In the genomic region with DNA sequence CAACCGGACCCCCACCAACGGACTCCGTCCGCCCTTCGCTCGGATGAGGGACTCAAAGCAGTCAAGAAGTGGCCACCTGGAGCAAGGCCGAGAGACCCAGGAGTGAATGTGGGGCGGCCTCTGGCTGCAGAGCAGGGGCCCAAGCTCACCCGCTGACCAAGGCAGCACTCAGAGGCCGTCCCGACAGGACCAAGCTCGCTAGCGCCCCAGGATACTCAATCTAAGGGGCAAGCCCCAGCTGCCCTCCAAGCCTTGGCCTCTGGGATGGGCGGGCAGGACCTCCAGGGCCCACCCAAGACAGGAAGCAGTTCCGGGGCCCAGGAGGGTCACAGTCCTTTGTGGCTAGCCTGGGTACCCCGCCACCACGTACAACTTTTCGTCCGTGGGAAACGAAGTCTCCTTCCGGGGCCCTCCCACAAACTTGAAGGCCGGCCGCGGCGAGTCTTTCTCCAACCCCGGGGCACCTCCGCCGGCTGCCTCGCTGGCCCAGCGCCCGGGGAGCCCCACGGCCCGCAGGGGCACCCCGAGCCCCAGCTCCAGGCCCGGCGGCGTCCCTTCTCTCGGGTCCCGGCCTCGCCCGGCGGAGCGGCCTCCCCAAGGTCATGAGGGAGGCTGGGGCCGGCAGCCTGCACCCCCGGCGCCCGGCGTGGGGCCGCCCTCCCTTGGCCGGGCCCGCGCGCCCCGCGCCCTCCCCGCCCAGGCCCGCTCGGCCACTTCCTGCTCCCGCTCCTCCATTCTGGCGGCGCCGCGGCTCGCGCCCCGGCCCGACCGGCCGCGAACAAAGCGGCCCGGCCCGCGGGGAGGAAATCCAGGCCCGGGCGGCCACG, we compare ENCODE assay signal across 8 cellular contexts. TPM values are rescaled to one million over a fixed set of nuclear protein-coding genes. Genes with fewer than 3 reads are reported as not detected.
DNase-seq lines count a peak whose midpoint lies in the region; ATAC-seq and TF ChIP-seq lines count a peak whose summit lies in the region.

No MANE protein-coding gene starts in this region.

- H3K27ac ChIP-seq in parathyroid adenoma: no peak overlapping the region

- no peaks in the 10 kb centered on the region for H3K36me3 ChIP-seq in parathyroid adenoma (ENCODE audit: control insufficient read depth, insufficient read depth, low read length)

- H3K27me3 ChIP-seq in parathyroid adenoma (ENCODE audit: control insufficient read depth, insufficient read depth, low read length): no peaks in the 10 kb centered on the region

- H2AFZ ChIP-seq in parathyroid adenoma: peak overlapping the region; percentile 19

- peaks cover 42% of the 10 kb centered on the region for H3K4me1 Mint-ChIP-seq in activated CD8-positive, alpha-beta T cell treated with anti-CD3 and anti-CD28 coated beads, Interleukin-2, amount 10 ng/mL, durations not matched to agents 7 days and 5 days (ENCODE audit: low read depth)

- no peaks in the 10 kb centered on the region for H3K9me3 Mint-ChIP-seq in activated CD8-positive, alpha-beta T cell treated with anti-CD3 and anti-CD28 coated beads, Interleukin-2, amount 10 ng/mL, durations not matched to agents 7 days and 5 days (ENCODE audit: insufficient read depth)

- peak overlapping the region; percentile 73 for H3K9ac ChIP-seq in parathyroid adenoma

- peaks cover 10% of the 10 kb centered on the region for H3K27me3 Mint-ChIP-seq in activated CD8-positive, alpha-beta T cell treated with anti-CD3 and anti-CD28 coated beads, Interleukin-2, amount 10 ng/mL, durations not matched to agents 7 days and 5 days (ENCODE audit: low read depth)

- H3K4me3 ChIP-seq in parathyroid adenoma (ENCODE audit: low read depth, low read length): peak overlapping the region; percentile 66

- CTCF ChIA-PET in activated CD8-positive, alpha-beta T cell treated with anti-CD3 and anti-CD28 coated beads, Interleukin-2, amount 10 ng/mL, durations not matched to agents 7 days and 5 days (lab: Charles Lee): interaction anchor here (1.2 to 2.2 kb wide), 3 partner anchors 24 to 31 kb away, joined by 6 to 9 read pairs (median 7); no protein-coding TSS in a partner anchor

- peaks cover 47% of the 10 kb centered on the region for H3K79me2 ChIP-seq in parathyroid adenoma

- POLR2A ChIA-PET in activated CD8-positive, alpha-beta T cell treated with anti-CD3 and anti-CD28 coated beads, Interleukin-2, amount 10 ng/mL, durations not matched to agents 7 days and 5 days (lab: Charles Lee): interaction anchor here (1.0 kb wide), 2 partner anchors 42 kb away, joined by 3 to 4 read pairs; a partner anchor contains a TSS

- H3K4me3 Mint-ChIP-seq in activated CD8-positive, alpha-beta T cell treated with anti-CD3 and anti-CD28 coated beads, Interleukin-2, amount 10 ng/mL, durations not matched to agents 7 days and 5 days: peak overlapping the region; percentile 94

- H3K27ac Mint-ChIP-seq in activated CD8-positive, alpha-beta T cell treated with anti-CD3 and anti-CD28 coated beads, Interleukin-2, amount 10 ng/mL, durations not matched to agents 7 days and 5 days: peak overlapping the region; percentile 82

- no peaks in the 10 kb centered on the region for H3K9me3 ChIP-seq in parathyroid adenoma (ENCODE audit: control insufficient read depth, low read length)

- H3K4me1 ChIP-seq in parathyroid adenoma: peaks cover 19% of the 10 kb centered on the region

- ATAC-seq in HG03175 (IDR thresholded peaks at IDR 0.05; ENCODE audit: unreplicated experiment): peak; percentile 44
- peak; percentile 57 for ATAC-seq in activated CD8-positive, alpha-beta T cell treated with anti-CD3 and anti-CD28 coated beads, Interleukin-2, amount 10 ng/mL, durations not matched to agents 7 days and 5 days

- peaks cover 16% of the 10 kb centered on the region for H3K36me3 Mint-ChIP-seq in activated CD8-positive, alpha-beta T cell treated with anti-CD3 and anti-CD28 coated beads, Interleukin-2, amount 10 ng/mL, durations not matched to agents 7 days and 5 days (ENCODE audit: low read depth)

- no peak for TF ChIP-seq CTCF in parathyroid adenoma (IDR thresholded peaks at IDR 0.05)

- DNase-seq in activated T-cell treated with anti-CD3 and anti-CD28 coated beads for 48 hours (ENCODE audit: low read depth): peak; percentile 31
- DNase-seq in activated T-cell treated with anti-CD3 and anti-CD28 coated beads for 4 hours: no peak
- DNase-seq in activated CD8-positive, alpha-beta T cell treated with anti-CD3 and anti-CD28 coated beads, Interleukin-2, amount 10 ng/mL, durations not matched to agents 7 days and 5 days: peak; percentile 33
- DNase-seq in glomerular visceral epithelial cell (ENCODE audit: extremely low spot score): peak; percentile 42
- no peak for DNase-seq in LoVo (ENCODE audit: low spot score)
- DNase-seq in central memory CD4-positive, alpha-beta T cell: no peak

- peak overlapping the region; percentile 96 for H3K4me2 ChIP-seq in parathyroid adenoma (ENCODE audit: low read length)

RNA-seq across cellular contexts. Expression of a gene that starts 0.7 kb away (rescaled TPM):
- total RNA-seq in activated CD8-positive, alpha-beta T cell treated with anti-CD3 and anti-CD28 coated beads, Interleukin-2, amount 10 ng/mL, durations not matched to agents 7 days and 5 days: 100 to 1,000 TPM; 217 to 222 TPM

RNA-seq across cellular contexts. Expression of a gene that starts 6.0 kb away (rescaled TPM):
- 1 to 10 TPM; 5.3 TPM for total RNA-seq in activated CD8-positive, alpha-beta T cell treated with anti-CD3 and anti-CD28 coated beads, Interleukin-2, amount 10 ng/mL, durations not matched to agents 7 days and 5 days

RNA-seq across cellular contexts. Expression of a gene that starts 41.9 kb away (rescaled TPM):
- total RNA-seq in activated CD8-positive, alpha-beta T cell treated with anti-CD3 and anti-CD28 coated beads, Interleukin-2, amount 10 ng/mL, durations not matched to agents 7 days and 5 days: 100 to 1,000 TPM; 175 to 186 TPM

Comparison
In these comparisons a context has a peak if more than half of its experiments do, and no peak if none do; other contexts are left out.
1. DNase-seq: peak in activated T-cell treated with anti-CD3 and anti-CD28 coated beads for 48 hours (single experiment), activated CD8-positive, alpha-beta T cell treated with anti-CD3 and anti-CD28 coated beads, Interleukin-2, amount 10 ng/mL, durations not matched to agents 7 days and 5 days (single experiment) and glomerular visceral epithelial cell (single experiment); none in activated T-cell treated with anti-CD3 and anti-CD28 coated beads for 4 hours (single experiment), LoVo (single experiment) and central memory CD4-positive, alpha-beta T cell (single experiment).